In genomic region chr17:40005527-40005926, GRCh38 we compare ENCODE assay signal across 38 cellular contexts. TPM values are rescaled to one million over a fixed set of nuclear protein-coding genes. Genes with fewer than 3 reads are reported as not detected.
"Had no signal": no experiment of that assay in that cellular context is flagged by ENCODE, and none has a peak within 500 bp of the region (broad histone marks: within the 10 kb centered on the region; RNA-seq: fewer than 3 reads in every experiment).

No MANE protein-coding gene starts in this region.

- H3K27me3 ChIP-seq: MG63 had no signal

- H3K9me3 ChIP-seq: MG63 had no signal

- H3K4me3 ChIP-seq: MG63 had no signal

- H3K36me3 ChIP-seq: MG63 had no signal

- DNase-seq: Karpas-422, Kasumi-1, MG63, MM.1S, MV-4-11, NCI-H1048, NCI-H1092, NCI-H1092 treated with DMSO at 0.1 percent for 48 hours, NCI-H1105, NCI-H1105 treated with DMSO at 0.1 percent for 48 hours, NCI-H1417, NCI-H1417 treated with DMSO at 0.1 percent for 48 hours, NCI-H1436, NCI-H1436 treated with DMSO at 0.1 percent for 48 hours, NCI-H146, NCI-H1694, NCI-H1694 treated with DMSO at 0.1 percent for 48 hours, NCI-H187, NCI-H187 treated with DMSO at 0.1 percent for 48 hours, NCI-H1930, NCI-H2029, NCI-H2029 treated with DMSO at 0.1 percent for 48 hours, NCI-H2081, NCI-H2081 treated with DMSO at 0.1 percent for 48 hours, NCI-H2107, NCI-H2171, NCI-H2171 treated with DMSO at 0.1 percent for 48 hours, NCI-H2227 treated with DMSO at 0.1 percent for 48 hours, NCI-H226, NCI-H345, NCI-H446, NCI-H446 treated with DMSO at 0.1 percent for 48 hours, NCI-H510A, NCI-H510A treated with DMSO at 0.1 percent for 48 hours, NCI-H524 had no signal

RNA-seq across cellular contexts. Expression of gene CSF3, which starts 9.7 kb away (rescaled TPM):
- total RNA-seq: M059J, NCI-H460 had no signal

RNA-seq across cellular contexts. Expression of gene GSDMA, which starts 42.7 kb away (rescaled TPM):
- total RNA-seq: LHCN-M2, M059J, NCI-H460 had no signal
